ENCODE assay signal across 17 cellular contexts in genomic region chr1:112697781-112698201, GRCh38. TPM values are rescaled to one million over a fixed set of nuclear protein-coding genes. Genes with fewer than 3 reads are reported as not detected.
A peak's percentile ranks its signal among the peaks of the same experiment; 100 is the strongest.
DNase-seq lines count a peak whose midpoint lies in the region; ATAC-seq, FAIRE-seq and TF ChIP-seq lines count a peak whose summit lies in the region.
"Had no signal": no experiment of that assay in that cellular context is flagged by ENCODE, and none has a peak within 500 bp of the region (broad histone marks: within the 10 kb centered on the region; RNA-seq: fewer than 3 reads in every experiment).

No MANE protein-coding gene starts in this region.

- TF ChIP-seq EP300 in upper lobe of left lung (IDR thresholded peaks at IDR 0.05), result no peak

- no peak overlapping the region for H2AFZ ChIP-seq in endothelial cell of umbilical vein (ENCODE audit: low read depth, low read length)
- H2AFZ ChIP-seq in smooth muscle cell (ENCODE audit: low read depth), result no peak overlapping the region

- H3K4me3 Mint-ChIP-seq in MCF 10A (ENCODE audit: unreplicated experiment), result no peak overlapping the region
- H3K4me3 Mint-ChIP-seq in nephron, result no peak overlapping the region
- H3K4me3 Mint-ChIP-seq: CD8-positive, alpha-beta memory T cell; T-cell had no signal

- no peaks in the 10 kb centered on the region for H4K20me1 ChIP-seq in endothelial cell of umbilical vein (replicated peaks; ENCODE audit: control insufficient read depth, extremely low read depth, insufficient read depth, low read length)
- no peaks in the 10 kb centered on the region for H4K20me1 ChIP-seq in smooth muscle cell (ENCODE audit: low read depth)

- H3K9me3 ChIP-seq in breast epithelium (no peaks in the 10 kb centered on the region), endothelial cell of umbilical vein (replicated peaks; ENCODE audit: control insufficient read depth, insufficient read depth, low read length) (no peaks in the 10 kb centered on the region), upper lobe of left lung (no peaks in the 10 kb centered on the region), smooth muscle cell (replicated peaks; ENCODE audit: low read depth) (no peaks in the 10 kb centered on the region)
- H3K9me3 ChIP-seq: A549, HAP-1, MG63, suprapubic skin had no signal

- H3F3A ChIP-seq in smooth muscle cell (ENCODE audit: low read depth), result peaks cover 18% of the 10 kb centered on the region

- H3K27ac Mint-ChIP-seq in MCF 10A (ENCODE audit: low read depth, unreplicated experiment) (no peak overlapping the region), nephron (peak overlapping the region in 2 of 3 experiments; percentile 51 to 60)

- H3K4me1 ChIP-seq in breast epithelium (peaks cover 11 to 23% of the 10 kb centered on the region in 2 donors), endothelial cell of umbilical vein (ENCODE audit: control insufficient read depth, extremely low read depth, insufficient read depth, low read length) (peaks cover 42% of the 10 kb centered on the region), upper lobe of left lung (peaks cover 39 to 45% (median 42%) of the 10 kb centered on the region in 4 donors), smooth muscle cell (ENCODE audit: low read depth) (peaks cover 15% of the 10 kb centered on the region)

- peaks cover 39% of the 10 kb centered on the region for H3K4me1 Mint-ChIP-seq in MCF 10A (ENCODE audit: insufficient read depth, unreplicated experiment)
- peaks cover 48% of the 10 kb centered on the region for H3K4me1 Mint-ChIP-seq in nephron

- H3K79me2 ChIP-seq in endothelial cell of umbilical vein (ENCODE audit: control insufficient read depth, insufficient read depth, low read length), result peaks cover 6% of the 10 kb centered on the region
- peaks cover 1% of the 10 kb centered on the region for H3K79me2 ChIP-seq in smooth muscle cell (ENCODE audit: low read depth)

- intact Hi-C loops in breast epithelium (cut with DNase I; ENCODE audit: low total_unique reads) (loop anchor here (10.0 kb wide), 1 partner anchor 947 kb away; no protein-coding TSS in a partner anchor), MCF 10A (cut with micrococcal nuclease) (no loop called here), endothelial cell of umbilical vein (cut with micrococcal nuclease) (no loop called here)

- no peaks in the 10 kb centered on the region for H3K36me3 ChIP-seq in breast epithelium
- peaks cover 16 to 48% of the 10 kb centered on the region in 2 experiments for H3K36me3 ChIP-seq in endothelial cell of umbilical vein (ENCODE audit: control insufficient read depth in 2 of 2, extremely low read depth in 1 of 2, insufficient read depth in 2 of 2, low read length in 2 of 2)
- H3K36me3 ChIP-seq in upper lobe of left lung, result peaks cover 5 to 92% (median 45%) of the 10 kb centered on the region in 4 donors
- no peaks in the 10 kb centered on the region for H3K36me3 ChIP-seq in smooth muscle cell (ENCODE audit: low read depth)

- no peak for FAIRE-seq in endothelial cell of umbilical vein (lab: Jason Lieb, UNC)
- FAIRE-seq: A549, GM12878 had no signal

- H3K27me3 ChIP-seq in breast epithelium (no peaks in the 10 kb centered on the region), endothelial cell of umbilical vein (ENCODE audit: control insufficient read depth in 2 of 2, insufficient read depth in 2 of 2, low read length in 2 of 2) (no peaks in the 10 kb centered on the region), upper lobe of left lung (no peaks in the 10 kb centered on the region), smooth muscle cell (ENCODE audit: low read depth) (no peaks in the 10 kb centered on the region)
- H3K27me3 ChIP-seq: MG63, suprapubic skin had no signal

- POLR2A ChIA-PET in MCF 10A (lab: Yijun Ruan, JAX) (interaction anchor here (0.5 to 7.7 kb wide), 3 partner anchors 10 to 106 kb away, joined by 3 to 75 read pairs (median 10); no protein-coding TSS in a partner anchor), endothelial cell of umbilical vein (lab: Charles Lee) (interaction anchor here (0.8 kb wide), 1 partner anchor 258 kb away, joined by 3 read pairs; the partner anchor contains the start of gene SLC16A1)

- no peaks in the 10 kb centered on the region for H3K9me1 ChIP-seq in endothelial cell of umbilical vein (replicated peaks; ENCODE audit: control insufficient read depth, extremely low read depth, insufficient read depth, low read length)

- CTCF ChIA-PET in MCF 10A (lab: Yijun Ruan, JAX) (interaction anchor here (0.7 to 1.4 kb wide), 3 partner anchors 10 to 84 kb away, joined by 4 to 6 read pairs (median 4); no protein-coding TSS in a partner anchor), endothelial cell of umbilical vein (lab: Charles Lee) (interaction anchor here (1.1 to 6.7 kb wide), 3 partner anchors 17 to 328 kb away, joined by 3 to 57 read pairs (median 4); partner anchors contain the start of genes MOV10 and PPM1J)

- H3K9me3 Mint-ChIP-seq in MCF 10A (ENCODE audit: unreplicated experiment), result no peaks in the 10 kb centered on the region
- H3K9me3 Mint-ChIP-seq in nephron, result no peaks in the 10 kb centered on the region
- H3K9me3 Mint-ChIP-seq: CD8-positive, alpha-beta memory T cell; T-cell had no signal

- H3K36me3 Mint-ChIP-seq in MCF 10A (ENCODE audit: insufficient read depth, unreplicated experiment) (peaks cover 73% of the 10 kb centered on the region), nephron (ENCODE audit: low read depth) (peaks cover 70% of the 10 kb centered on the region)

- BruUV-seq in MCF 10A (replicated peaks; lab: Mats Ljungman, UMichigan) (no TSS peak), endothelial cell of umbilical vein (replicated peaks; lab: Mats Ljungman, UMichigan) (no TSS peak)

- TF ChIP-seq POLR2A in breast epithelium (IDR thresholded peaks at IDR 0.05) (no peak), endothelial cell of umbilical vein (IDR thresholded peaks at IDR 0.05; ENCODE audit: low read depth, low read length) (no peak), upper lobe of left lung (IDR thresholded peaks at IDR 0.05) (no peak)

- H3K4me2 ChIP-seq in endothelial cell of umbilical vein (ENCODE audit: insufficient read depth, low read length) (no peak overlapping the region), smooth muscle cell (no peak overlapping the region)
- H3K4me2 ChIP-seq: A549 had no signal

- 95 to 98% methylated on average over 9 of the region's 9 CpGs for WGBS in upper lobe of left lung, 2 donors
- WGBS in smooth muscle cell (ENCODE audit: low lambda C conversion rate), result 93% methylated on average over 9 of the region's 9 CpGs

- H3K4me3 ChIP-seq in breast epithelium (no peak overlapping the region), endothelial cell of umbilical vein (replicated peaks in 1 of 3; ENCODE audit: insufficient read depth in 1 of 3, low read depth in 1 of 3, low read length in 3 of 3) (no peak overlapping the region), upper lobe of left lung (no peak overlapping the region), smooth muscle cell (no peak overlapping the region)
- H3K4me3 ChIP-seq: A549, GM12878, HAP-1, MG63, suprapubic skin had no signal

- no peak for ATAC-seq in upper lobe of left lung (ENCODE audit: low FRiP score in 2 of 2)
- ATAC-seq: A549; activated CD4-positive, CD25-positive, alpha-beta regulatory T cell treated with anti-CD3 and anti-CD28 coated beads, Interleukin-2, amount 50 U/mL, for 24 hours; GM12878; T-cell had no signal

- DNase-seq in breast epithelium (ENCODE audit: low spot score in 2 of 2) (no peak), MCF 10A (ENCODE audit: unreplicated experiment) (no peak), endothelial cell of umbilical vein (ENCODE audit: low read depth, low spot score) (no peak), upper lobe of left lung (no peak), smooth muscle cell (lab: John Stamatoyannopoulos, UW; ENCODE audit: unreplicated experiment) (no peak), GOT3 (lab: John Stamatoyannopoulos, UW) (no peak)
- DNase-seq in activated CD4-positive, alpha-beta T cell treated with anti-CD3 and anti-CD28 coated beads, Interleukin-2, amount 50 U/mL, for 48 hours, result no peak
- DNase-seq: activated gamma-delta T cell treated with Interleukin-2 at 50 U/mL for 16 hours, MG63, T-cell had no signal

- dilution Hi-C loops in endothelial cell of umbilical vein (cut with MboI; ENCODE audit: extremely low pct_ligation_motif_present, low sequenced_read_pairs), result no loop called here

- H3K9ac ChIP-seq in endothelial cell of umbilical vein (replicated peaks; ENCODE audit: extremely low read depth, insufficient read depth, low read length) (no peak overlapping the region), smooth muscle cell (ENCODE audit: low read depth) (no peak overlapping the region)

- peak overlapping the region; percentile 86 to 99 for H3K27ac ChIP-seq in breast epithelium
- no peak overlapping the region for H3K27ac ChIP-seq in endothelial cell of umbilical vein (ENCODE audit: insufficient read depth, low read depth, low read length)
- H3K27ac ChIP-seq in upper lobe of left lung, result peak overlapping the region; percentile 31 to 99 (median 98)
- no peak overlapping the region for H3K27ac ChIP-seq in smooth muscle cell (ENCODE audit: low read depth)
- H3K27ac ChIP-seq: suprapubic skin had no signal

- H3K27me3 Mint-ChIP-seq in MCF 10A (ENCODE audit: insufficient read depth, unreplicated experiment) (no peaks in the 10 kb centered on the region), nephron (ENCODE audit: low read depth) (peaks cover 4% of the 10 kb centered on the region)
- H3K27me3 Mint-ChIP-seq: CD8-positive, alpha-beta memory T cell; T-cell had no signal

- no peak for TF ChIP-seq CTCF in breast epithelium (IDR thresholded peaks at IDR 0.05)
- TF ChIP-seq CTCF in MCF 10A (IDR thresholded peaks at IDR 0.05; ENCODE audit: unreplicated experiment), result no peak
- no peak for TF ChIP-seq CTCF in endothelial cell of umbilical vein (IDR thresholded peaks at IDR 0.05; ENCODE audit: extremely low read depth in 1 of 2, insufficient read depth in 1 of 2, low read depth in 1 of 2, low read length in 2 of 2)
- TF ChIP-seq CTCF in nephron (IDR thresholded peaks at IDR 0.05; ENCODE audit: unreplicated experiment in 3 of 3), result no peak
- no peak for TF ChIP-seq CTCF in upper lobe of left lung (IDR thresholded peaks at IDR 0.05)
- no peak for TF ChIP-seq CTCF in smooth muscle cell (IDR thresholded peaks at IDR 0.05; ENCODE audit: borderline replicate concordance, insufficient read depth, poor library complexity, severe bottlenecking)

RNA-seq across cellular contexts. Expression of gene RHOC, which starts 9.1 kb away (rescaled TPM):
- 100 to 1,000 TPM; 150 to 302 (median 235) TPM for total RNA-seq in breast epithelium
- total RNA-seq in MCF 10A (2022), result 253 and 294 TPM in 2 replicates
- total RNA-seq in endothelial cell of umbilical vein, result 652 and 699 TPM in 2 replicates
- 1,244 and 1,340 TPM in 2 replicates for polyA plus RNA-seq in endothelial cell of umbilical vein
- 1,507 and 1,589 TPM in 2 replicates for polyA plus RNA-seq in endothelial cell of umbilical vein (2011; cell fraction: cytosol; rRNA removed)
- polyA plus RNA-seq in endothelial cell of umbilical vein (2011; cell fraction: nucleus; rRNA removed), result 615 and 657 TPM in 2 replicates
- polyA plus RNA-seq in endothelial cell of umbilical vein (2012), result 941 and 1,005 TPM in 2 replicates
- polyA minus RNA-seq in endothelial cell of umbilical vein, result 905 and 1,030 TPM in 2 replicates
- 73.2 TPM for polyA minus RNA-seq in endothelial cell of umbilical vein (2011; cell fraction: cytosol; rRNA and poly(A)+ RNA removed)
- polyA minus RNA-seq in endothelial cell of umbilical vein (2011; cell fraction: nucleus; rRNA and poly(A)+ RNA removed), result 134 and 141 TPM in 2 replicates
- 100 to 1,000 TPM in 5 of 6 donors, 10 to 100 TPM in 1; 80.9 to 218 (median 132) TPM for total RNA-seq in upper lobe of left lung
- 270 and 303 TPM in 2 replicates for total RNA-seq in smooth muscle cell
- 518 and 596 TPM in 2 replicates for polyA plus RNA-seq in smooth muscle cell

RNA-seq across cellular contexts. Expression of gene PPM1J, which starts 17.3 kb away (rescaled TPM):
- total RNA-seq in breast epithelium (1 to 10 TPM in 2 of 3 donors, under 1 TPM in 1; 0.32 to 5.3 (median 4.9) TPM), MCF 10A (2022) (0.88 and 1.5 TPM in 2 replicates), endothelial cell of umbilical vein (1.7 and 2.4 TPM in 2 replicates), upper lobe of left lung (under 1 TPM in 5 of 6 donors, not detected in 1; 0.55 to 0.91 (median 0.74) TPM), smooth muscle cell (0.40 and 1.2 TPM in 2 replicates)
- polyA plus RNA-seq in endothelial cell of umbilical vein (3.1 and 3.2 TPM in 2 replicates), smooth muscle cell (4.7 and 5.2 TPM in 2 replicates)
- polyA plus RNA-seq in endothelial cell of umbilical vein (2011; cell fraction: cytosol; rRNA removed), result 1.7 and 2.7 TPM in 2 replicates
- polyA plus RNA-seq in endothelial cell of umbilical vein (2011; cell fraction: nucleus; rRNA removed), result 6.6 and 7.0 TPM in 2 replicates
- 1.4 and 1.7 TPM in 2 replicates for polyA plus RNA-seq in endothelial cell of umbilical vein (2012)
- polyA minus RNA-seq in endothelial cell of umbilical vein, result 1.0 and 1.7 TPM in 2 replicates
- polyA minus RNA-seq in endothelial cell of umbilical vein (2011; cell fraction: cytosol; rRNA and poly(A)+ RNA removed), result not detected
- 0.58 and 0.96 TPM in 2 replicates for polyA minus RNA-seq in endothelial cell of umbilical vein (2011; cell fraction: nucleus; rRNA and poly(A)+ RNA removed)
- polyA plus RNA-seq: CD8-positive, alpha-beta memory T cell had no signal

RNA-seq across cellular contexts. Expression of gene MOV10, which starts 23.3 kb away (rescaled TPM):
- total RNA-seq in breast epithelium, result 10 to 100 TPM; 14.7 to 52.2 (median 42.6) TPM
- total RNA-seq in MCF 10A (2022), result 54.9 and 55.6 TPM in 2 replicates
- total RNA-seq in endothelial cell of umbilical vein, result 103 and 113 TPM in 2 replicates
- 97.1 and 98.0 TPM in 2 replicates for polyA plus RNA-seq in endothelial cell of umbilical vein
- polyA plus RNA-seq in endothelial cell of umbilical vein (2011; cell fraction: cytosol; rRNA removed), result 57.2 and 77.0 TPM in 2 replicates
- 307 and 333 TPM in 2 replicates for polyA plus RNA-seq in endothelial cell of umbilical vein (2011; cell fraction: nucleus; rRNA removed)
- polyA plus RNA-seq in endothelial cell of umbilical vein (2012), result 53.5 and 58.7 TPM in 2 replicates
- polyA minus RNA-seq in endothelial cell of umbilical vein, result 70.9 and 100 TPM in 2 replicates
- polyA minus RNA-seq in endothelial cell of umbilical vein (2011; cell fraction: cytosol; rRNA and poly(A)+ RNA removed), result 36.7 TPM
- 88.9 and 98.3 TPM in 2 replicates for polyA minus RNA-seq in endothelial cell of umbilical vein (2011; cell fraction: nucleus; rRNA and poly(A)+ RNA removed)
- 100 to 1,000 TPM in 2 of 6 donors, 10 to 100 TPM in 4; 26.5 to 161 (median 56.0) TPM for total RNA-seq in upper lobe of left lung
- 36.9 and 40.4 TPM in 2 replicates for total RNA-seq in smooth muscle cell
- 56.8 and 60.6 TPM in 2 replicates for polyA plus RNA-seq in smooth muscle cell

Comparison
In these comparisons a context has a peak if more than half of its experiments do, and no peak if none do; other contexts are left out.
1. H3K27ac ChIP-seq: peak in breast epithelium (2 of 2) and upper lobe of left lung (4 of 4); none in endothelial cell of umbilical vein (single experiment) and smooth muscle cell (single experiment).